18 cellular contexts compared by ENCODE assay signal in the genomic region with DNA sequence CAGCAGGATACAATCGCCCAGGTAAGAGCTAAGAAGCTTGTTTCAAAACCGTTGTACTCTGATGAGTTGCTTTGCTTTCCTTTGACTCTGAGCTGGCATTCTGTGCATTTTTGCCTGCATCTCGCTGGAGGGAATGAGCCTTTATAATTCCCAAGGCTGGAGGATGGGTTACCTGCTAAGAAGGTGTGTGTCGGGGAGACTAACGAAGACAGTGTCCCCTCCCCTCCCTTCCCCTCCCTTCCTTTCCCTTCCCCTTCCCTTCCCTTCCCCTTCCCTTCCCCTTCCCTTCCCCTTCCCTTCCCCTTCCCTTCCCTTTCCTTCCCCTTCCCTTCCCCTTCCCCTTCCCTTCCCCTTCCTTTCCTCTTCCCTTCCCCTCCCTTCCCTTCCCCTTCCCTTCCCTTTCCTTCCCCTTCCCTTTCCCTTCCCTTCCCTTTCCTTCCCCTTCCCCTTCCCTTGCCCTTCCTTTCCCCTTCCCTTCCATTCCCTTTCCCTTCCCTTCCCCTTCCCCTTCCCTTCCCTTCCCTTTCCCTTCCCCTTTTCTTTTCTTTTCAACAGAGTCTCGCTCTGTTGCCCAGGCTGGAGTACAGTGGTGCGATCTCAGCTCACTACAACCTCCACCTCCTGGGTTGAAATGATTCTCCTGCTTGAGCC. TPM values are rescaled to one million over a fixed set of nuclear protein-coding genes. Genes with fewer than 3 reads are reported as not detected.
A peak's percentile ranks its signal among the peaks of the same experiment; 100 is the strongest.
DNase-seq lines count a peak whose midpoint lies in the region; ATAC-seq and TF ChIP-seq lines count a peak whose summit lies in the region.
"Had no signal": no experiment of that assay in that cellular context is flagged by ENCODE, and none has a peak within 500 bp of the region (broad histone marks: within the 10 kb centered on the region; RNA-seq: fewer than 3 reads in every experiment).

No MANE protein-coding gene starts in this region.

- no peaks in the 10 kb centered on the region for H3K9me3 Mint-ChIP-seq in activated T-cell treated with anti-CD3 and anti-CD28 coated beads, Interleukin-2, amount 50 U/mL, for 24 hours
- no peaks in the 10 kb centered on the region for H3K9me3 Mint-ChIP-seq in activated T-cell treated with anti-CD3 and anti-CD28 coated beads, Interleukin-2, amount 50 U/mL, for 72 hours
- no peaks in the 10 kb centered on the region for H3K9me3 Mint-ChIP-seq in endodermal cell
- H3K9me3 Mint-ChIP-seq in stimulated activated naive B cell treated with anti-CD40 and anti-IgM and Interleukin-4, amounts not matched to agents 10 μg/mL and 1 μg/mL and 100 μg/mL, for 72 hours, result no peaks in the 10 kb centered on the region
- H3K9me3 Mint-ChIP-seq in activated CD4-positive, alpha-beta memory T cell treated with anti-CD3 and anti-CD28 coated beads for 36 hours, result no peaks in the 10 kb centered on the region
- H3K9me3 Mint-ChIP-seq: CD8-positive, alpha-beta T cell; GM23338 had no signal

- H4K20me1 ChIP-seq in Karpas-422 (ENCODE audit: insufficient read depth, low read depth, low read length), result no peaks in the 10 kb centered on the region

- no peak for ATAC-seq in activated T-cell treated with anti-CD3 and anti-CD28 coated beads, Interleukin-2, amount 50 U/mL, for 72 hours (replicated peaks in 1 of 2)
- ATAC-seq in stimulated activated naive B cell treated with anti-CD40 and anti-IgM and Interleukin-4, amounts not matched to agents 10 μg/mL and 1 μg/mL and 100 μg/mL, for 72 hours (replicated peaks), result no peak
- no peak for ATAC-seq in sciatic nerve
- ATAC-seq: CD8-positive, alpha-beta T cell; GM23338 had no signal

- H3K27ac ChIP-seq in Karpas-422 (ENCODE audit: low read length) (peak overlapping the region; percentile 57), endodermal cell (ENCODE audit: low read depth, low read length) (no peak overlapping the region)

- H3K9me3 ChIP-seq in Karpas-422 (ENCODE audit: low read length), result no peaks in the 10 kb centered on the region
- H3K9me3 ChIP-seq in endodermal cell (ENCODE audit: control insufficient read depth, low read length), result no peaks in the 10 kb centered on the region

- H3K4me3 ChIP-seq in Karpas-422 (ENCODE audit: low read length) (no peak overlapping the region), endodermal cell (ENCODE audit: low read length) (no peak overlapping the region)
- H3K4me3 ChIP-seq: GM23338 had no signal

- peak overlapping the region; percentile 27 for H3K4me2 ChIP-seq in Karpas-422 (ENCODE audit: low read depth, low read length, poor library complexity, severe bottlenecking)
- H3K4me2 ChIP-seq: GM23338 had no signal

- POLR2A ChIA-PET in activated CD4-positive, alpha-beta memory T cell treated with anti-CD3 and anti-CD28 coated beads for 36 hours (lab: Charles Lee), result no interaction called here

- peaks cover 94% of the 10 kb centered on the region for H3K36me3 Mint-ChIP-seq in activated T-cell treated with anti-CD3 and anti-CD28 coated beads, Interleukin-2, amount 50 U/mL, for 24 hours (ENCODE audit: low read depth)
- H3K36me3 Mint-ChIP-seq in activated T-cell treated with anti-CD3 and anti-CD28 coated beads, Interleukin-2, amount 50 U/mL, for 72 hours (ENCODE audit: insufficient read depth in 2 of 2), result peaks cover 5 to 20% of the 10 kb centered on the region in 2 donors
- H3K36me3 Mint-ChIP-seq in endodermal cell (ENCODE audit: low read depth), result peaks cover 81% of the 10 kb centered on the region
- peaks cover 54 to 81% of the 10 kb centered on the region in 2 donors for H3K36me3 Mint-ChIP-seq in stimulated activated naive B cell treated with anti-CD40 and anti-IgM and Interleukin-4, amounts not matched to agents 10 μg/mL and 1 μg/mL and 100 μg/mL, for 72 hours
- H3K36me3 Mint-ChIP-seq in activated CD4-positive, alpha-beta memory T cell treated with anti-CD3 and anti-CD28 coated beads for 36 hours, result peaks cover 40% of the 10 kb centered on the region

- H3K4me1 ChIP-seq in Karpas-422 (ENCODE audit: low read length) (peaks cover 32% of the 10 kb centered on the region), endodermal cell (ENCODE audit: control insufficient read depth, insufficient read depth, low read length) (no peaks in the 10 kb centered on the region)

- no peaks in the 10 kb centered on the region for H3K27me3 Mint-ChIP-seq in activated T-cell treated with anti-CD3 and anti-CD28 coated beads, Interleukin-2, amount 50 U/mL, for 24 hours
- H3K27me3 Mint-ChIP-seq in activated T-cell treated with anti-CD3 and anti-CD28 coated beads, Interleukin-2, amount 50 U/mL, for 72 hours (ENCODE audit: low read depth), result no peaks in the 10 kb centered on the region
- H3K27me3 Mint-ChIP-seq in endodermal cell (ENCODE audit: insufficient read depth), result no peaks in the 10 kb centered on the region
- no peaks in the 10 kb centered on the region for H3K27me3 Mint-ChIP-seq in stimulated activated naive B cell treated with anti-CD40 and anti-IgM and Interleukin-4, amounts not matched to agents 10 μg/mL and 1 μg/mL and 100 μg/mL, for 72 hours
- no peaks in the 10 kb centered on the region for H3K27me3 Mint-ChIP-seq in activated CD4-positive, alpha-beta memory T cell treated with anti-CD3 and anti-CD28 coated beads for 36 hours

- H3K9ac ChIP-seq in Karpas-422 (ENCODE audit: low read length) (no peak overlapping the region), endodermal cell (ENCODE audit: extremely low read depth, low read length, poor library complexity, severe bottlenecking) (no peak overlapping the region)

- no peaks in the 10 kb centered on the region for H3K36me3 ChIP-seq in Karpas-422 (ENCODE audit: insufficient read depth, low read length)
- peaks cover 88% of the 10 kb centered on the region for H3K36me3 ChIP-seq in endodermal cell (ENCODE audit: control insufficient read depth, insufficient read depth, low read length)

- no peak overlapping the region for H2AFZ ChIP-seq in Karpas-422 (ENCODE audit: low read length)
- H2AFZ ChIP-seq: GM23338 had no signal

- CTCF ChIA-PET in activated CD4-positive, alpha-beta memory T cell treated with anti-CD3 and anti-CD28 coated beads for 36 hours (lab: Charles Lee), result interaction anchor here (10.3 kb wide), 1 partner anchor 27 kb away, joined by 263 read pairs; no protein-coding TSS in a partner anchor

- H3K27ac Mint-ChIP-seq in activated T-cell treated with anti-CD3 and anti-CD28 coated beads, Interleukin-2, amount 50 U/mL, for 24 hours, result peak overlapping the region; percentile 16
- no peak overlapping the region for H3K27ac Mint-ChIP-seq in activated T-cell treated with anti-CD3 and anti-CD28 coated beads, Interleukin-2, amount 50 U/mL, for 72 hours
- H3K27ac Mint-ChIP-seq in endodermal cell, result no peak overlapping the region
- H3K27ac Mint-ChIP-seq in stimulated activated naive B cell treated with anti-CD40 and anti-IgM and Interleukin-4, amounts not matched to agents 10 μg/mL and 1 μg/mL and 100 μg/mL, for 72 hours, result peak overlapping the region; percentile 85
- no peak overlapping the region for H3K27ac Mint-ChIP-seq in activated CD4-positive, alpha-beta memory T cell treated with anti-CD3 and anti-CD28 coated beads for 36 hours
- H3K27ac Mint-ChIP-seq: GM23338 had no signal

- no peaks in the 10 kb centered on the region for H3K27me3 ChIP-seq in Karpas-422 (ENCODE audit: low read length)
- H3K27me3 ChIP-seq in endodermal cell (ENCODE audit: control insufficient read depth, insufficient read depth, low read length, poor library complexity, severe bottlenecking), result no peaks in the 10 kb centered on the region

- H3K4me1 Mint-ChIP-seq in activated T-cell treated with anti-CD3 and anti-CD28 coated beads, Interleukin-2, amount 50 U/mL, for 24 hours (ENCODE audit: low read depth), result peaks cover 23% of the 10 kb centered on the region
- H3K4me1 Mint-ChIP-seq in activated T-cell treated with anti-CD3 and anti-CD28 coated beads, Interleukin-2, amount 50 U/mL, for 72 hours (ENCODE audit: low read depth), result peaks cover 17% of the 10 kb centered on the region
- peaks cover 3% of the 10 kb centered on the region for H3K4me1 Mint-ChIP-seq in endodermal cell
- H3K4me1 Mint-ChIP-seq in stimulated activated naive B cell treated with anti-CD40 and anti-IgM and Interleukin-4, amounts not matched to agents 10 μg/mL and 1 μg/mL and 100 μg/mL, for 72 hours, result peaks cover 10 to 26% of the 10 kb centered on the region in 2 donors
- peaks cover 18% of the 10 kb centered on the region for H3K4me1 Mint-ChIP-seq in activated CD4-positive, alpha-beta memory T cell treated with anti-CD3 and anti-CD28 coated beads for 36 hours (ENCODE audit: low read depth)
- H3K4me1 Mint-ChIP-seq: GM23338 had no signal

- 90 to 92% methylated on average over 3 to 5 of the region's 7 CpGs for WGBS in endodermal cell (ENCODE audit: insufficient coverage in 1 of 2, insufficient read length in 1 of 2), 2 experiments

- H3K9me2 ChIP-seq in Karpas-422 (replicated peaks; ENCODE audit: insufficient read depth, low read length), result no peaks in the 10 kb centered on the region

- no peak for TF ChIP-seq CTCF in endodermal cell (conservative IDR thresholded peaks at IDR 0.05)

- intact Hi-C loops in activated CD4-positive, alpha-beta memory T cell treated with anti-CD3 and anti-CD28 coated beads for 36 hours (cut with micrococcal nuclease), result no loop called here
- intact Hi-C loops in sciatic nerve (cut with DNase I), result no loop called here

- no peak overlapping the region for H3K4me3 Mint-ChIP-seq in activated T-cell treated with anti-CD3 and anti-CD28 coated beads, Interleukin-2, amount 50 U/mL, for 24 hours
- H3K4me3 Mint-ChIP-seq in activated T-cell treated with anti-CD3 and anti-CD28 coated beads, Interleukin-2, amount 50 U/mL, for 72 hours, result no peak overlapping the region
- H3K4me3 Mint-ChIP-seq in endodermal cell, result no peak overlapping the region
- H3K4me3 Mint-ChIP-seq in stimulated activated naive B cell treated with anti-CD40 and anti-IgM and Interleukin-4, amounts not matched to agents 10 μg/mL and 1 μg/mL and 100 μg/mL, for 72 hours, result no peak overlapping the region
- H3K4me3 Mint-ChIP-seq in activated CD4-positive, alpha-beta memory T cell treated with anti-CD3 and anti-CD28 coated beads for 36 hours, result no peak overlapping the region
- H3K4me3 Mint-ChIP-seq: CD8-positive, alpha-beta T cell; GM23338 had no signal

- no peaks in the 10 kb centered on the region for H3K79me2 ChIP-seq in Karpas-422 (ENCODE audit: low read length)

- no peak for DNase-seq in activated T-cell treated with anti-CD3 and anti-CD28 coated beads, Interleukin-2, amount 50 U/mL, for 24 hours
- DNase-seq in activated T-cell treated with anti-CD3 and anti-CD28 coated beads, Interleukin-2, amount 50 U/mL, for 72 hours, result no peak
- DNase-seq in Karpas-422 (no peak), endodermal cell (peak; percentile 22), NCI-H1105 treated with DMSO at 0.1 percent for 48 hours (lab: John Stamatoyannopoulos, UW) (no peak), sciatic nerve (ENCODE audit: low spot score) (no peak)
- no peak for DNase-seq in stimulated activated naive B cell treated with anti-CD40 and anti-IgM and Interleukin-4, amounts not matched to agents 10 μg/mL and 1 μg/mL and 100 μg/mL, for 72 hours
- DNase-seq in activated CD4-positive, alpha-beta memory T cell treated with anti-CD3 and anti-CD28 coated beads for 36 hours, result no peak
- DNase-seq: CD8-positive, alpha-beta T cell; HCEC 1CT; KBM-7; NCI-H1436; NCI-H1930; NCI-H446; NCI-H69; OCI-M1; Right ventricle myocardium superior had no signal

RNA-seq across cellular contexts. Expression of a gene that starts 15.4 kb away (rescaled TPM):
- total RNA-seq in activated T-cell treated with anti-CD3 and anti-CD28 coated beads, Interleukin-2, amount 50 U/mL, for 72 hours, result under 1 TPM; 0.19 to 0.79 TPM
- total RNA-seq in Karpas-422 (2014; rRNA removed; shearing (Covaris generic); ENCODE audit: low replicate concordance), result 2.2 and 3.2 TPM in 2 replicates
- not detected for total RNA-seq in endodermal cell
- polyA plus RNA-seq in endodermal cell (2013, experiment 1 of 2), result not detected
- polyA plus RNA-seq in endodermal cell (2013, experiment 2 of 2), result not detected
- total RNA-seq in activated CD4-positive, alpha-beta memory T cell treated with anti-CD3 and anti-CD28 coated beads for 36 hours, result under 1 TPM; 0.94 to 0.97 TPM
- total RNA-seq in sciatic nerve, result 21.8 TPM
- total RNA-seq: GM23338 had no signal
- polyA plus RNA-seq: GM23338 had no signal

RNA-seq across cellular contexts. Expression of a gene that starts 18.2 kb away (rescaled TPM):
- total RNA-seq in activated T-cell treated with anti-CD3 and anti-CD28 coated beads, Interleukin-2, amount 50 U/mL, for 72 hours, result 10 to 100 TPM; 26.6 to 27.8 TPM
- total RNA-seq in Karpas-422 (2014; rRNA removed; shearing (Covaris generic); ENCODE audit: low replicate concordance), result 8.5 and 9.0 TPM in 2 replicates
- 10 to 100 TPM; 10.8 to 21.2 TPM for total RNA-seq in endodermal cell
- 13.5 TPM for polyA plus RNA-seq in endodermal cell (2013, experiment 1 of 2)
- polyA plus RNA-seq in endodermal cell (2013, experiment 2 of 2), result 13.4 TPM
- 10 to 100 TPM; 16.7 to 17.1 TPM for total RNA-seq in activated CD4-positive, alpha-beta memory T cell treated with anti-CD3 and anti-CD28 coated beads for 36 hours
- total RNA-seq in sciatic nerve, result 29.9 TPM

RNA-seq across cellular contexts. Expression of a gene that starts 31.3 kb away (rescaled TPM):
- 10 to 100 TPM; 34.2 to 43.5 TPM for total RNA-seq in activated T-cell treated with anti-CD3 and anti-CD28 coated beads, Interleukin-2, amount 50 U/mL, for 72 hours
- total RNA-seq in Karpas-422 (2014; rRNA removed; shearing (Covaris generic); ENCODE audit: low replicate concordance), result 33.2 and 42.8 TPM in 2 replicates
- total RNA-seq in endodermal cell, result 10 to 100 TPM; 19.9 to 33.9 TPM
- polyA plus RNA-seq in endodermal cell (2013, experiment 1 of 2), result 20.3 TPM
- 20.1 TPM for polyA plus RNA-seq in endodermal cell (2013, experiment 2 of 2)
- total RNA-seq in activated CD4-positive, alpha-beta memory T cell treated with anti-CD3 and anti-CD28 coated beads for 36 hours, result 10 to 100 TPM; 29.4 to 32.2 TPM
- 34.8 TPM for total RNA-seq in sciatic nerve

Comparison
In these comparisons a context has a peak if more than half of its experiments do, and no peak if none do; other contexts are left out.
1. H3K27ac Mint-ChIP-seq: peak in activated T-cell treated with anti-CD3 and anti-CD28 coated beads, Interleukin-2, amount 50 U/mL, for 24 hours (single experiment) and stimulated activated naive B cell treated with anti-CD40 and anti-IgM and Interleukin-4, amounts not matched to agents 10 μg/mL and 1 μg/mL and 100 μg/mL, for 72 hours (single experiment); none in activated T-cell treated with anti-CD3 and anti-CD28 coated beads, Interleukin-2, amount 50 U/mL, for 72 hours (single experiment), endodermal cell (single experiment) and activated CD4-positive, alpha-beta memory T cell treated with anti-CD3 and anti-CD28 coated beads for 36 hours (single experiment).